In the genomic region with DNA sequence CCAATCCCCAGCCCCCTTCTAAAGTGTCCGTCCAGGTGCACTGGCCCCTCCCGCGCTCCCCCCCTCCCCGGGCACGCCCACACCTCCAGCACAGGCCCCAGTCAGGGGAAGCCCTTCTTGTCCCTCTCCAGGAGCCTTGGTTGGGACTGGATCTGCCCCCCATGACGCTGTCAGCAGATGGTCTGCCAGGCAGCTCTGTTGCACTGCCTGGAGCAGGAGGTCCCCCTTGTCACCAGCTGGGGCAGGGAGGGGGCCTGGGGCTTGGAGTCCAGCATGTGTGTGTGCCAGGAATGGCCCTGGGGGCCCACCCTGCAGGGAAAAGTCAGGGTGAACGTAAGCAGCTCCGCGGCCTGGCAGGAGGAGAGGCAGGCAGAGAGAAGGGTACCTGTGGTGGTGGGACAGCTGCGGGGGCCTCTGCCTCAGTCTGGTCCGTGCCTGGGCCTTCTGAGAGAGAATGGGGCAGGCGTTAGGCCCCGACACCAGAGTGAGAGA, we compare ENCODE assay signal across 9 cellular contexts. TPM values are rescaled to one million over a fixed set of nuclear protein-coding genes. Genes with fewer than 3 reads are reported as not detected.
DNase-seq lines count a peak whose midpoint lies in the region; ATAC-seq and TF ChIP-seq lines count a peak whose summit lies in the region.
"Had no signal": no experiment of that assay in that cellular context is flagged by ENCODE, and none has a peak within 500 bp of the region (broad histone marks: within the 10 kb centered on the region; RNA-seq: fewer than 3 reads in every experiment).

No MANE protein-coding gene starts in this region.

- no peaks in the 10 kb centered on the region for H3K9me3 Mint-ChIP-seq in effector memory CD8-positive, alpha-beta T cell

- peaks cover 23% of the 10 kb centered on the region for H3K36me3 ChIP-seq in PC-3 (ENCODE audit: low read depth, low read length)
- peaks cover 21% of the 10 kb centered on the region for H3K36me3 ChIP-seq in rectal smooth muscle tissue (ENCODE audit: control insufficient read depth, insufficient read depth, low read length)

- peaks cover 7% of the 10 kb centered on the region for H3F3A ChIP-seq in PC-3 (ENCODE audit: low read length, unreplicated experiment)

- peak; percentile 0; the same call in 1 of the 2 replicates for ATAC-seq in PC-3
- ATAC-seq in effector memory CD8-positive, alpha-beta T cell (replicated peaks), result no peak

- peak overlapping the region; percentile 69 to 87 for H3K4me3 Mint-ChIP-seq in effector memory CD8-positive, alpha-beta T cell

- H4K20me1 ChIP-seq in PC-3 (ENCODE audit: low read length), result peaks cover 18% of the 10 kb centered on the region

- H3K36me3 Mint-ChIP-seq in effector memory CD8-positive, alpha-beta T cell (ENCODE audit: insufficient read depth), result peaks cover 71% of the 10 kb centered on the region

- H3K4me3 ChIP-seq in GM12864 (ENCODE audit: low read depth, low read length) (peak overlapping the region; percentile 96), PC-3 (ENCODE audit: low read length) (peak overlapping the region; percentile 79), rectal smooth muscle tissue (ENCODE audit: low read length) (peak overlapping the region; percentile 92)

- CTCF ChIA-PET in PC-3 (lab: Charles Lee), result no interaction called here

- peaks cover 6 to 21% of the 10 kb centered on the region in 2 donors for H3K4me1 Mint-ChIP-seq in effector memory CD8-positive, alpha-beta T cell (ENCODE audit: low read depth in 2 of 2)

- H3K4me1 ChIP-seq in PC-3 (ENCODE audit: insufficient read depth, low read length), result peaks cover 28% of the 10 kb centered on the region
- peaks cover 4% of the 10 kb centered on the region for H3K4me1 ChIP-seq in rectal smooth muscle tissue (ENCODE audit: control insufficient read depth, insufficient read depth, low read length)

- TF ChIP-seq CTCF in GM12864 (IDR thresholded peaks at IDR 0.05; ENCODE audit: low read depth, low read length, missing control alignments), result no peak
- no peak for TF ChIP-seq CTCF in PC-3 (conservative IDR thresholded peaks at IDR 0.05; ENCODE audit: low read depth, low read length)

- H3K9ac ChIP-seq in PC-3 (ENCODE audit: low read length) (0 out of 2 replicates have a peak overlapping the region, but pooled peaks have one; percentile 7), rectal smooth muscle tissue (ENCODE audit: low read length) (no peak overlapping the region)

- no peak overlapping the region for H2AFZ ChIP-seq in PC-3 (ENCODE audit: low read length)

- BruUV-seq in PC-3 (replicated peaks; lab: Mats Ljungman, UMichigan), result no TSS peak

- peaks cover 8% of the 10 kb centered on the region; the same call in 1 of the 2 replicates for H3K79me2 ChIP-seq in PC-3 (ENCODE audit: low read length)

- H3K27ac ChIP-seq in PC-3 (ENCODE audit: low read length) (peak overlapping the region; percentile 67), rectal smooth muscle tissue (ENCODE audit: low read depth, low read length) (peak overlapping the region; percentile 15)

- no peaks in the 10 kb centered on the region for H3K27me3 Mint-ChIP-seq in effector memory CD8-positive, alpha-beta T cell

- no peaks in the 10 kb centered on the region for H3K9me2 ChIP-seq in PC-3 (replicated peaks; ENCODE audit: low read length)

- intact Hi-C loops in PC-3 (cut with micrococcal nuclease), result loop anchor here (10.0 kb wide), 1 partner anchor 49 kb away; a partner anchor contains a TSS

- POLR2A ChIA-PET in PC-3 (lab: Charles Lee; ENCODE audit: unreplicated experiment), result interaction anchor here (0.5 to 0.7 kb wide), 4 partner anchors 29 to 162 kb away, joined by 3 to 16 read pairs (median 8); a partner anchor contains a TSS

- H3K27ac Mint-ChIP-seq in effector memory CD8-positive, alpha-beta T cell, result peak overlapping the region; percentile 89 to 90

- no peak for DNase-seq in GM12864 (ENCODE audit: low read depth)
- peak; percentile 16 for DNase-seq in PC-3
- no peak for DNase-seq in effector memory CD8-positive, alpha-beta T cell
- DNase-seq in kidney tubule cell (ENCODE audit: low spot score), result no peak
- no peak for DNase-seq in H4 (ENCODE audit: low spot score)
- no peak for DNase-seq in AG20443 (ENCODE audit: low spot score)
- DNase-seq in cerebellum (ENCODE audit: low spot score), result no peak

- no peaks in the 10 kb centered on the region for H3K9me3 ChIP-seq in PC-3 (ENCODE audit: low read length)

- H3K4me2 ChIP-seq in PC-3 (ENCODE audit: low read length), result peak overlapping the region; percentile 96

- H3K27me3 ChIP-seq in PC-3 (ENCODE audit: low read length) (no peaks in the 10 kb centered on the region), rectal smooth muscle tissue (ENCODE audit: control insufficient read depth, insufficient read depth, low read length) (no peaks in the 10 kb centered on the region)

RNA-seq across cellular contexts. Expression of a gene that starts 1.6 kb away (rescaled TPM):
- total RNA-seq in PC-3 (2014; rRNA removed) (80.8 and 95.7 TPM in 2 replicates), cerebellum (4.5 TPM)
- 11.7 and 11.9 TPM in 2 replicates for total RNA-seq in H4 (2014; rRNA removed; shearing (Covaris generic))

RNA-seq across cellular contexts. Expression of a gene that starts 10.6 kb away (rescaled TPM):
- total RNA-seq in PC-3 (2014; rRNA removed) (not detected in 2 replicates), cerebellum (0.45 TPM)
- not detected in 2 replicates for total RNA-seq in H4 (2014; rRNA removed; shearing (Covaris generic))
- total RNA-seq: subcutaneous adipose tissue had no signal

RNA-seq across cellular contexts. Expression of a gene that starts 12.8 kb away (rescaled TPM):
- total RNA-seq in PC-3 (2014; rRNA removed), result 2.2 TPM in 1 of 2 replicates, not detected in the other
- not detected in 2 replicates for total RNA-seq in H4 (2014; rRNA removed; shearing (Covaris generic))
- total RNA-seq in cerebellum, result not detected
- total RNA-seq: subcutaneous adipose tissue had no signal

RNA-seq across cellular contexts. Expression of a gene that starts 22.9 kb away (rescaled TPM):
- 0.11 TPM in 1 of 2 replicates, not detected in the other for total RNA-seq in PC-3 (2014; rRNA removed)
- total RNA-seq in H4 (2014; rRNA removed; shearing (Covaris generic)), result not detected in 2 replicates
- total RNA-seq in cerebellum, result 0.64 TPM

RNA-seq across cellular contexts. Expression of a gene that starts 37.9 kb away (rescaled TPM):
- total RNA-seq in PC-3 (2014; rRNA removed) (41.4 and 52.4 TPM in 2 replicates), cerebellum (25.9 TPM)
- total RNA-seq in H4 (2014; rRNA removed; shearing (Covaris generic)), result 14.5 and 15.3 TPM in 2 replicates
